ENCODE assay signal across 18 cellular contexts in genomic region chr15:43774062-43774461, GRCh38. TPM values are rescaled to one million over a fixed set of nuclear protein-coding genes. Genes with fewer than 3 reads are reported as not detected.
DNase-seq lines count a peak whose midpoint lies in the region; ATAC-seq and TF ChIP-seq lines count a peak whose summit lies in the region.
"Had no signal": no experiment of that assay in that cellular context is flagged by ENCODE, and none has a peak within 500 bp of the region (broad histone marks: within the 10 kb centered on the region; RNA-seq: fewer than 3 reads in every experiment).

No MANE protein-coding gene starts in this region.

- BruUV-seq in PC-9 (replicated peaks; lab: Mats Ljungman, UMichigan) = no TSS peak

- no peak for TF ChIP-seq CTCF in PC-9 (conservative IDR thresholded peaks at IDR 0.05)
- no peak for TF ChIP-seq CTCF in hepatocyte (IDR thresholded peaks at IDR 0.05; ENCODE audit: poor library complexity)

- H3K4me1 ChIP-seq in PC-9 (replicated peaks; ENCODE audit: insufficient read depth) = no peaks in the 10 kb centered on the region
- peaks cover 5% of the 10 kb centered on the region for H3K4me1 ChIP-seq in hepatocyte (ENCODE audit: insufficient read depth)

- peaks cover 17% of the 10 kb centered on the region for H3K4me1 Mint-ChIP-seq in activated CD8-positive, alpha-beta memory T cell treated with anti-CD3 and anti-CD28 coated beads, Interleukin-2, amount 10 ng/mL, durations not matched to agents 7 days and 5 days

- CTCF ChIA-PET in activated CD8-positive, alpha-beta memory T cell treated with anti-CD3 and anti-CD28 coated beads, Interleukin-2, amount 10 ng/mL, durations not matched to agents 7 days and 5 days (lab: Charles Lee) = no interaction called here
- CTCF ChIA-PET in PC-9 (lab: Charles Lee) = no interaction called here
- CTCF ChIA-PET in HEK293T (lab: Yijun Ruan, JAX) = no interaction called here

- H3K27me3 Mint-ChIP-seq in activated CD8-positive, alpha-beta memory T cell treated with anti-CD3 and anti-CD28 coated beads, Interleukin-2, amount 10 ng/mL, durations not matched to agents 7 days and 5 days = peaks cover 7% of the 10 kb centered on the region
- H3K27me3 Mint-ChIP-seq: stimulated activated memory B cell treated with anti-CD40 and anti-IgM and Interleukin-4, amounts not matched to agents 10 μg/mL and 1 μg/mL and 100 μg/mL, for 72 hours had no signal

- no peak overlapping the region for H3K4me3 ChIP-seq in PC-9
- no peak overlapping the region for H3K4me3 ChIP-seq in hepatocyte
- H3K4me3 ChIP-seq: gastroesophageal sphincter, smooth muscle cell, transverse colon had no signal

- WGBS in hepatocyte (ENCODE audit: low lambda C conversion rate, missing lambda C conversion rate) = 90% methylated on average over 4 of the region's 4 CpGs

- H3K27me3 ChIP-seq in PC-9 (ENCODE audit: insufficient read depth, low read depth) = no peaks in the 10 kb centered on the region
- no peaks in the 10 kb centered on the region for H3K27me3 ChIP-seq in hepatocyte
- H3K27me3 ChIP-seq: gastroesophageal sphincter, transverse colon had no signal

- peak; percentile 56 for DNase-seq in activated CD8-positive, alpha-beta memory T cell treated with anti-CD3 and anti-CD28 coated beads for 24 hours
- DNase-seq in activated CD8-positive, alpha-beta memory T cell treated with anti-CD3 and anti-CD28 coated beads, Interleukin-2, amount 10 ng/mL, durations not matched to agents 7 days and 5 days = no peak
- DNase-seq in PC-9 (no peak), hepatocyte (ENCODE audit: low spot score) (no peak), NCI-H146 treated with DMSO at 0.1 percent for 48 hours (lab: John Stamatoyannopoulos, UW; ENCODE audit: unreplicated experiment) (no peak), HEK293T (ENCODE audit: extremely low spot score) (no peak)
- DNase-seq: activated CD4-positive, alpha-beta T cell treated with anti-CD3 and anti-CD28 coated beads, Interleukin-2, amount 10 ng/mL, durations not matched to agents 24 days and 14 days; activated T-cell treated with anti-CD3 and anti-CD28 coated beads, Interleukin-2, amount 50 U/mL, for 48 hours; CD4-positive, CD25-positive, alpha-beta regulatory T cell; NCI-H1105 treated with DMSO at 0.1 percent for 48 hours; NCI-H345; SIG-M5; transverse colon had no signal

- H3K36me3 Mint-ChIP-seq in activated CD8-positive, alpha-beta memory T cell treated with anti-CD3 and anti-CD28 coated beads, Interleukin-2, amount 10 ng/mL, durations not matched to agents 7 days and 5 days = peaks cover 34% of the 10 kb centered on the region

- POLR2A ChIA-PET in PC-9 (lab: Charles Lee; ENCODE audit: unreplicated experiment) = no interaction called here
- POLR2A ChIA-PET in HEK293T (lab: Yijun Ruan, JAX) = no interaction called here

- H3K4me2 ChIP-seq in PC-9 = no peak overlapping the region
- no peak overlapping the region for H3K4me2 ChIP-seq in hepatocyte
- H3K4me2 ChIP-seq: smooth muscle cell had no signal

- H3K9me3 ChIP-seq in PC-9 (ENCODE audit: insufficient read depth, low read depth) (no peaks in the 10 kb centered on the region), hepatocyte (ENCODE audit: low read depth) (no peaks in the 10 kb centered on the region)
- H3K9me3 ChIP-seq: gastroesophageal sphincter, transverse colon had no signal

- H2AFZ ChIP-seq in PC-9 (no peak overlapping the region), hepatocyte (no peak overlapping the region)

- H3K36me3 ChIP-seq in PC-9 (ENCODE audit: low read depth) (peaks cover 17% of the 10 kb centered on the region; the same call in 1 of the 2 replicates), hepatocyte (replicated peaks; ENCODE audit: insufficient read depth, low read depth) (no peaks in the 10 kb centered on the region)

- H3K27ac ChIP-seq in PC-9 = 0 out of 2 replicates have a peak overlapping the region, but pooled peaks have one; percentile 16
- peak overlapping the region; percentile 35 for H3K27ac ChIP-seq in hepatocyte

- H3K27ac Mint-ChIP-seq in activated CD8-positive, alpha-beta memory T cell treated with anti-CD3 and anti-CD28 coated beads, Interleukin-2, amount 10 ng/mL, durations not matched to agents 7 days and 5 days = no peak overlapping the region
- H3K27ac Mint-ChIP-seq: stimulated activated memory B cell treated with anti-CD40 and anti-IgM and Interleukin-4, amounts not matched to agents 10 μg/mL and 1 μg/mL and 100 μg/mL, for 72 hours had no signal

- H4K20me1 ChIP-seq in PC-9 (ENCODE audit: insufficient read depth) (peaks cover 3% of the 10 kb centered on the region; the same call in 1 of the 2 replicates), hepatocyte (ENCODE audit: insufficient read depth, poor library complexity, severe bottlenecking) (no peaks in the 10 kb centered on the region)

- H3F3A ChIP-seq in PC-9 (ENCODE audit: insufficient read depth, low read depth) = peaks cover 41% of the 10 kb centered on the region

- H3K9me3 Mint-ChIP-seq in activated CD8-positive, alpha-beta memory T cell treated with anti-CD3 and anti-CD28 coated beads, Interleukin-2, amount 10 ng/mL, durations not matched to agents 7 days and 5 days (ENCODE audit: low read depth) = no peaks in the 10 kb centered on the region
- H3K9me3 Mint-ChIP-seq: activated CD4-positive, alpha-beta T cell treated with anti-CD3 and anti-CD28 coated beads, Interleukin-2, amount 10 ng/mL, durations not matched to agents 24 days and 14 days; stimulated activated memory B cell treated with anti-CD40 and anti-IgM and Interleukin-4, amounts not matched to agents 10 μg/mL and 1 μg/mL and 100 μg/mL, for 72 hours had no signal

- H3K9me2 ChIP-seq in PC-9 (ENCODE audit: insufficient read depth) (no peaks in the 10 kb centered on the region), hepatocyte (replicated peaks; ENCODE audit: insufficient read depth) (no peaks in the 10 kb centered on the region)

- H3K4me3 Mint-ChIP-seq in activated CD8-positive, alpha-beta memory T cell treated with anti-CD3 and anti-CD28 coated beads, Interleukin-2, amount 10 ng/mL, durations not matched to agents 7 days and 5 days = no peak overlapping the region
- H3K4me3 Mint-ChIP-seq: activated CD4-positive, alpha-beta T cell treated with anti-CD3 and anti-CD28 coated beads, Interleukin-2, amount 10 ng/mL, durations not matched to agents 24 days and 14 days; stimulated activated memory B cell treated with anti-CD40 and anti-IgM and Interleukin-4, amounts not matched to agents 10 μg/mL and 1 μg/mL and 100 μg/mL, for 72 hours had no signal

- intact Hi-C loops in PC-9 (cut with micrococcal nuclease; ENCODE audit: unreplicated experiment) = loop anchor here (10.0 kb wide), 1 partner anchor 51 kb away; the partner anchor contains the start of genes MFAP1 and WDR76

- no peaks in the 10 kb centered on the region for H3K79me2 ChIP-seq in PC-9 (ENCODE audit: low read depth)
- H3K79me2 ChIP-seq in hepatocyte = no peaks in the 10 kb centered on the region

- ATAC-seq in activated CD8-positive, alpha-beta memory T cell treated with anti-CD3 and anti-CD28 coated beads, Interleukin-2, amount 10 ng/mL, durations not matched to agents 7 days and 5 days = no peak
- ATAC-seq: gastroesophageal sphincter; stimulated activated memory B cell treated with anti-CD40 and anti-IgM and Interleukin-4, amounts not matched to agents 10 μg/mL and 1 μg/mL and 100 μg/mL, for 72 hours had no signal

TF ChIP-seq in HEK293T, 16 proteins besides CTCF, POLR2A, EP300 and RAD21:
- no peak for TF ChIP-seq SP1 (IDR thresholded peaks at IDR 0.05)
- TF ChIP-seq SUZ12 (IDR thresholded peaks at IDR 0.05) = no peak
- TF ChIP-seq ELF4 (IDR thresholded peaks at IDR 0.05) = no peak
- TF ChIP-seq ARNT (IDR thresholded peaks at IDR 0.05) = no peak

RNA-seq across cellular contexts. Expression of gene ELL3, which starts 2.7 kb away (rescaled TPM):
- total RNA-seq in activated CD8-positive, alpha-beta memory T cell treated with anti-CD3 and anti-CD28 coated beads, Interleukin-2, amount 10 ng/mL, durations not matched to agents 7 days and 5 days = 1 to 10 TPM in 1 of 2 experiments, under 1 TPM in 1; 0.49 to 1.0 TPM
- total RNA-seq in PC-9 (2021) = 6.1 and 7.0 TPM in 2 replicates
- total RNA-seq in hepatocyte = 5.0 and 7.7 TPM in 2 replicates
- 4.5 and 6.4 TPM in 2 replicates for polyA plus RNA-seq in hepatocyte

RNA-seq across cellular contexts. Expression of gene SERF2, which starts 18.1 kb away (rescaled TPM):
- total RNA-seq in activated CD8-positive, alpha-beta memory T cell treated with anti-CD3 and anti-CD28 coated beads, Interleukin-2, amount 10 ng/mL, durations not matched to agents 7 days and 5 days = 100 to 1,000 TPM; 804 to 808 TPM
- total RNA-seq in PC-9 (2021) (612 and 779 TPM in 2 replicates), hepatocyte (958 and 1,175 TPM in 2 replicates)
- 2,443 and 2,578 TPM in 2 replicates for polyA plus RNA-seq in hepatocyte

RNA-seq across cellular contexts. Expression of gene SERINC4, which starts 26.0 kb away (rescaled TPM):
- under 1 TPM; 0.20 to 0.30 TPM for total RNA-seq in activated CD8-positive, alpha-beta memory T cell treated with anti-CD3 and anti-CD28 coated beads, Interleukin-2, amount 10 ng/mL, durations not matched to agents 7 days and 5 days
- total RNA-seq in PC-9 (2021) (0.46 TPM in 1 of 2 replicates, not detected in the other), hepatocyte (0.10 and 0.24 TPM in 2 replicates)
- not detected in 2 replicates for polyA plus RNA-seq in hepatocyte
- total RNA-seq: CD4-positive, CD25-positive, alpha-beta regulatory T cell; H1; liver; smooth muscle cell; transverse colon had no signal

RNA-seq across cellular contexts. Expression of gene HYPK, which starts 26.3 kb away (rescaled TPM):
- 10 to 100 TPM; 14.8 to 16.1 TPM for total RNA-seq in activated CD8-positive, alpha-beta memory T cell treated with anti-CD3 and anti-CD28 coated beads, Interleukin-2, amount 10 ng/mL, durations not matched to agents 7 days and 5 days
- total RNA-seq in PC-9 (2021) (10.1 and 14.4 TPM in 2 replicates), hepatocyte (5.8 and 10.4 TPM in 2 replicates)
- 12.8 and 19.2 TPM in 2 replicates for polyA plus RNA-seq in hepatocyte

RNA-seq across cellular contexts. Expression of gene PDIA3, which starts 27.8 kb away (rescaled TPM):
- 100 to 1,000 TPM; 247 to 293 TPM for total RNA-seq in activated CD8-positive, alpha-beta memory T cell treated with anti-CD3 and anti-CD28 coated beads, Interleukin-2, amount 10 ng/mL, durations not matched to agents 7 days and 5 days
- total RNA-seq in PC-9 (2021) = 435 and 445 TPM in 2 replicates
- total RNA-seq in hepatocyte = 433 and 496 TPM in 2 replicates
- polyA plus RNA-seq in hepatocyte = 1,326 and 1,358 TPM in 2 replicates
